8 cellular contexts compared by ENCODE assay signal in the genomic region with DNA sequence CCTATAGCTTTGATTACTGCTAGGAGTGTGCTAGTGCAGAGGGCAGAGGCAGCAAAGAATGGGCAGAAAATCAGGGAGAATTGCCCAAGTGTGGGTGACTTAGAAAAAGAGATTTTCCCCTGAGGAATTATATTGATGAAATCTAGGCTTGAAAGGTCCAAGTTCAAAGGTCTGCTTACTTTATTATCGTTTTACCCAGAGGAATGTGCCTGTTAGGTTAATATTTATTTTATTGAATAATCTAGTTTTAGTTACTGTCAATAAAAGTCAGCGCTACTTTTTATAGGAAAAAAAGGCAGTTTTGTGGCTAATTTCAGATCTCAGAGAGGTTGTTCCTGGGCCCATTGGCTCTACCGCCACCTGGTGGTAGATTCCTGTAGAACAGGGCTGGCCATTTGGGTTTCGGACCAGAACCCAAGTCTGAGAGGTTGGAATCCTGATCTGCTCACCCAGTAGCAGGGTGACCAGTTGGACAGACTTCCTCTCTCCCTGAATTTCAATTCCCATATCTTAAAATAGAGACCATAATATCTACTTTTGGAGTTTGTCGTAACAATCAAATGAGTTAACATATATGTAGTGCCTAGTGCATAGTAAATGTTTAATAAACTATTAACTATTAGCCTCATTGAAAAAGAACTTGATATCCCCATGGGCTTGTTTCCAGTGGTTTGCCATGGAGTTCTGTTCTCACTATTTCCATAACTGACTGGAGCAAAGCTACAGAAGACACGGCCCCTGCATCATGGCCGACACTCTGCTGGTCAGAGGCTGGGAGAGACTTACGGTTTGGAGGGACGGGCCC.
A peak's percentile ranks its signal among the peaks of the same experiment; 100 is the strongest.
DNase-seq lines count a peak whose midpoint lies in the region; ATAC-seq and TF ChIP-seq lines count a peak whose summit lies in the region.

No MANE protein-coding gene starts in this region.

- H3K27ac Mint-ChIP-seq in CD4-positive, alpha-beta T cell, result no peak overlapping the region

- POLR2A ChIA-PET in CD4-positive, alpha-beta T cell (lab: Charles Lee), result no interaction called here

- no peaks in the 10 kb centered on the region for H3K9me3 ChIP-seq in CD4-positive, alpha-beta T cell (ENCODE audit: control insufficient read depth, low read length)
- H3K9me3 ChIP-seq in body of pancreas (no peaks in the 10 kb centered on the region), iPS DF 6.9 (ENCODE audit: control insufficient read depth, insufficient read depth, low read length) (no peaks in the 10 kb centered on the region)

- H3K4me1 ChIP-seq in body of pancreas, result peaks cover 27% of the 10 kb centered on the region
- H3K4me1 ChIP-seq in iPS DF 6.9 (ENCODE audit: control insufficient read depth, insufficient read depth, low read length), result peaks cover 3% of the 10 kb centered on the region; the same call in 1 of the 2 replicates

- ATAC-seq in CD4-positive, alpha-beta T cell (ENCODE audit: poor library complexity), result peak; percentile 59
- ATAC-seq in body of pancreas (peak; percentile 57), GM19351 (IDR thresholded peaks at IDR 0.05; ENCODE audit: unreplicated experiment) (no peak), GM21576 (IDR thresholded peaks at IDR 0.05; ENCODE audit: unreplicated experiment) (no peak)

- peaks cover 9% of the 10 kb centered on the region for H3K36me3 Mint-ChIP-seq in CD4-positive, alpha-beta T cell (ENCODE audit: low read depth)

- no peaks in the 10 kb centered on the region for H3K4me1 Mint-ChIP-seq in CD4-positive, alpha-beta T cell (ENCODE audit: low read depth)

- H3K27ac ChIP-seq in CD4-positive, alpha-beta T cell (ENCODE audit: low read depth, low read length), result no peak overlapping the region
- H3K27ac ChIP-seq in HL-60 (replicated peaks) (no peak overlapping the region), body of pancreas (no peak overlapping the region), iPS DF 6.9 (ENCODE audit: low read length) (no peak overlapping the region)

- H3K27me3 Mint-ChIP-seq in CD4-positive, alpha-beta T cell, result no peaks in the 10 kb centered on the region

- no peaks in the 10 kb centered on the region for H3K27me3 ChIP-seq in CD4-positive, alpha-beta T cell (ENCODE audit: control insufficient read depth, insufficient read depth, low read length)
- no peaks in the 10 kb centered on the region for H3K27me3 ChIP-seq in HL-60 (ENCODE audit: insufficient read depth, poor library complexity, severe bottlenecking)
- no peaks in the 10 kb centered on the region for H3K27me3 ChIP-seq in body of pancreas
- H3K27me3 ChIP-seq in iPS DF 6.9 (ENCODE audit: control insufficient read depth, insufficient read depth, low read length), result no peaks in the 10 kb centered on the region

- H3K4me3 ChIP-seq in HL-60 (replicated peaks; ENCODE audit: insufficient read depth, low read length), result no peak overlapping the region
- H3K4me3 ChIP-seq in body of pancreas, result no peak overlapping the region
- H3K4me3 ChIP-seq in iPS DF 6.9 (ENCODE audit: low read length), result no peak overlapping the region

- no peaks in the 10 kb centered on the region for H3K36me3 ChIP-seq in body of pancreas (replicated peaks in 1 of 2; ENCODE audit: insufficient read depth in 1 of 2, low read depth in 2 of 2)
- no peaks in the 10 kb centered on the region for H3K36me3 ChIP-seq in iPS DF 6.9 (ENCODE audit: control insufficient read depth, insufficient read depth, low read length)

- H3K9me3 Mint-ChIP-seq in CD4-positive, alpha-beta T cell, result peaks cover 3% of the 10 kb centered on the region

- no peak overlapping the region for H3K4me3 Mint-ChIP-seq in CD4-positive, alpha-beta T cell

- CTCF ChIA-PET in CD4-positive, alpha-beta T cell (lab: Charles Lee), result interaction anchor here (1.6 to 1.7 kb wide), 2 partner anchors 442 to 677 kb away, joined by 5 to 10 read pairs; no protein-coding TSS in a partner anchor

- intact Hi-C loops in CD4-positive, alpha-beta T cell (cut with DNase I, micrococcal nuclease), result loop anchor here (1.0 to 5.0 kb wide), 7 partner anchors 286 to 677 kb away; no protein-coding TSS in a partner anchor
- intact Hi-C loops in body of pancreas (cut with DNase I), result no loop called here

- WGBS in body of pancreas, 2 donors, result 38 to 39% methylated on average over 9 of the region's 9 CpGs
- no CpG with 5 or more reads among the region's 9 CpGs for WGBS in iPS DF 6.9 (ENCODE audit: insufficient coverage, insufficient read length)

- no peak for TF ChIP-seq POLR2A in body of pancreas (IDR thresholded peaks at IDR 0.05)

- TF ChIP-seq CTCF in CD4-positive, alpha-beta T cell (IDR thresholded peaks at IDR 0.05), result peak; percentile 95
- TF ChIP-seq CTCF in HL-60 (IDR thresholded peaks at IDR 0.05; ENCODE audit: insufficient read depth, low read length) (peak; percentile 66), body of pancreas (IDR thresholded peaks at IDR 0.05) (peak; percentile 79 to 99 (median 83))

- peak; percentile 45 to 70 (median 57) for DNase-seq in CD4-positive, alpha-beta T cell
- peak; percentile 13 to 23 for DNase-seq in HL-60 (ENCODE audit: low read depth in 1 of 2, low spot score in 1 of 2)
- peak; percentile 45 for DNase-seq in T1000 (lab: John Stamatoyannopoulos, UW)
- peak; percentile 52 to 67 (median 58) for DNase-seq in body of pancreas
- peak; percentile 47 for DNase-seq in iPS DF 6.9 (ENCODE audit: low read depth, low spot score)
- peak; percentile 17 to 59 for DNase-seq in stimulated activated CD4-positive, alpha-beta T cell treated with anti-CD3 and anti-CD28 coated beads, Interleukin-12 subunit alpha, Interleukin-12 subunit beta, amount 100 ng/mL, for 24 hours (ENCODE audit: low read depth in 2 of 2)

Comparison
In these comparisons a context has a peak if more than half of its experiments do, and no peak if none do; other contexts are left out.
1. ATAC-seq: peak in CD4-positive, alpha-beta T cell (single experiment) and body of pancreas (single experiment); none in GM19351 (single experiment) and GM21576 (single experiment).
2. Peak in every context shown above with its lines, with median percentiles within 50 percentile points of each other: DNase-seq and CTCF ChIP-seq.